Comparison of ENCODE assay signal across 8 cellular contexts in the genomic region with DNA sequence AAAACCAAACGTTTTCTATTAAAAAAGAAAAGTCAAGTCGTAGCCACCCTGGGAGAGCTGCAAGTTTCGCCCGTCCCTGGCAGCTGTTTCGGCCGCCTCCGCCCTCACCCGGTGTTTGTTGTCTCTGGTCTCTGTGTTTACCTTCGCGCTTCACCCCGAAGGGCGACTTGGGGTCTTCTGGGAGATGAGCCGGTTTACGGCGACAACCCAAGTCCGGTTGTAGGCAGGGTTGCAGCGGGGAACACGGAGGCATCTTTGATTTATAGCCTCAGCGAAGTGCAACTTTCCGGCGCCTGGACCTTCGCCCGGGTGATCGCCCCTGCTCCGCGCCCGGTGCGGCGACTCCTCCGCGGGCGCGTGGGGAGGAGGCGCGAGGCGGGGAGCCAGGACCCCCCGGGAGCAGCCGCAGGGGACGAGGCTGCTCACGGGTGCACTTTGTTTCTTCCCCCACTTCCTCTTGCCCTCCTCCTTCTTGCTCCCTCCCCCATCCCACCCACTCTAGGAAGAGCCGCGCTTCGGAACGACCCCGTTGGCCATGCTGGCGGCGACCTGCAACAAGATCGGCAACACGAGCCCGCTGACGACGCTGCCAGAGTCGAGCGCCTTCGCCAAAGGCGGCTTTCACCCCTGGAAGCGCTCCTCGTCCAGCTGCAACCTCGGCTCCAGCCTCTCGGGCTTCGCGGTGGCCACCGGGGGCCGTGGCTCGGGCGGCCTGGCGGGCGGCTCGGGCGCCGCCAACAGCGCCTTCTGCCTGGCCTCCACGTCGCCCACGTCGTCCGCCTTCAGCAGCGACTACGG.
DNase-seq lines count a peak whose midpoint lies in the region; ATAC-seq lines count a peak whose summit lies in the region.

No MANE protein-coding gene starts in this region.

- H3K9me3 ChIP-seq in adipocyte (ENCODE audit: control insufficient read depth, low read length) = no peaks in the 10 kb centered on the region

- H3K4me1 Mint-ChIP-seq in memory B cell = peaks cover 5% of the 10 kb centered on the region

- peak; percentile 82 for DNase-seq in DMS 273 (lab: John Stamatoyannopoulos, UW; ENCODE audit: unreplicated experiment)
- no peak for DNase-seq in DMS 273 treated with DMSO at 0.1 percent for 48 hours (lab: John Stamatoyannopoulos, UW)
- DNase-seq in HuH-7.5 (ENCODE audit: low spot score) = peak; percentile 74
- DNase-seq in adipocyte (ENCODE audit: low read depth) = peak; percentile 21
- peak in 1 of 2 donors; percentile 7 for DNase-seq in memory B cell (ENCODE audit: low spot score in 2 of 2)
- no peak for DNase-seq in SIG-M5 treated with dmso at 0.1 percent for 504 hours (lab: John Stamatoyannopoulos, UW; ENCODE audit: unreplicated experiment)
- no peak for DNase-seq in NCI-H187 treated with DMSO at 0.1 percent for 48 hours (lab: John Stamatoyannopoulos, UW)
- no peak for DNase-seq in globus pallidus (ENCODE audit: low spot score)

- no peaks in the 10 kb centered on the region for H3K36me3 Mint-ChIP-seq in memory B cell

- H3K27ac Mint-ChIP-seq in memory B cell = peak overlapping the region; percentile 87

- peak overlapping the region; percentile 80 for H3K4me3 ChIP-seq in adipocyte (ENCODE audit: low read length)

- peak overlapping the region; percentile 29 for H3K9ac ChIP-seq in adipocyte (ENCODE audit: low read length)

- H3K36me3 ChIP-seq in adipocyte (ENCODE audit: control insufficient read depth, insufficient read depth, low read length, severe bottlenecking) = no peaks in the 10 kb centered on the region

- peaks cover 68% of the 10 kb centered on the region for H3K27me3 ChIP-seq in adipocyte (replicated peaks; ENCODE audit: control insufficient read depth, insufficient read depth, low read length)

- peaks cover 20% of the 10 kb centered on the region for H3K4me1 ChIP-seq in adipocyte (ENCODE audit: control insufficient read depth, insufficient read depth, low read length)

- H3K27me3 Mint-ChIP-seq in memory B cell = peaks cover 14% of the 10 kb centered on the region

- no peaks in the 10 kb centered on the region for H3K9me3 Mint-ChIP-seq in memory B cell

- peak overlapping the region; percentile 9 for H3K4me3 Mint-ChIP-seq in memory B cell

- ATAC-seq in memory B cell (ENCODE audit: low read depth) = no peak

Comparison
In these comparisons a context has a peak if more than half of its experiments do, and no peak if none do; other contexts are left out.
1. DNase-seq: peak in DMS 273 (single experiment), HuH-7.5 (single experiment) and adipocyte (single experiment); none in DMS 273 treated with DMSO at 0.1 percent for 48 hours (single experiment), SIG-M5 treated with dmso at 0.1 percent for 504 hours (single experiment), NCI-H187 treated with DMSO at 0.1 percent for 48 hours (single experiment) and globus pallidus (single experiment).